In the genomic region with DNA sequence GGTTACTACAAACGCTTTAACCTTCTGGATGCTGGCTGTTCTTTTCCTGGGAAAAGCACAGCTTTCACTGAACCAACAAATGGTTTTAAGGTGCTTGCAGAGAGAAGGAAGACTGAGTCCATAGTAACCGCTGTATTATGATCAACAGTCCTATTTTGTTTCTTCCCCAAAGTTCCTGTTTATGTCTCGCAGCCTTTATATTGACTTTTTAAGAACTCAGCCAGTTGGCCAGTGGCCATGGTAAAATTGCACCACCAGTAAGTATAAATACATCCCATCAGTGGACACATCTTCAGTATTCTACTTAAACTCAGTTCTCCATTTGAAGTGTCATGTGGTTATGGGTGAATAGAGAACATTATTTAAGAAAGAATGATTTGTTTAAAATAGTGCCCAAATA, we compare ENCODE assay signal across 17 cellular contexts.
DNase-seq lines count a peak whose midpoint lies in the region; ATAC-seq, FAIRE-seq and TF ChIP-seq lines count a peak whose summit lies in the region.
"Had no signal": no experiment of that assay in that cellular context is flagged by ENCODE, and none has a peak within 500 bp of the region (broad histone marks: within the 10 kb centered on the region; RNA-seq: fewer than 3 reads in every experiment).

No MANE protein-coding gene starts in this region.

- FAIRE-seq in HepG2 (lab: Jason Lieb, UNC): no peak
- FAIRE-seq: GM12892, K562 had no signal

- H3K4me3 ChIP-seq in right lobe of liver (no peak overlapping the region), HepG2 (replicated peaks in 1 of 3; ENCODE audit: insufficient read depth in 1 of 3, low read depth in 2 of 3, low read length in 3 of 3) (no peak overlapping the region), fibroblast of villous mesenchyme (ENCODE audit: low read depth, low read length) (no peak overlapping the region), neural progenitor cell (no peak overlapping the region), upper lobe of right lung (peak overlapping the region; percentile 14)
- H3K4me3 ChIP-seq: K562 had no signal

- no peak overlapping the region for H3K4me2 ChIP-seq in HepG2 (ENCODE audit: low read depth, low read length)
- H3K4me2 ChIP-seq in neural progenitor cell: no peak overlapping the region

- TF ChIP-seq EP300 in HepG2 (IDR thresholded peaks at IDR 0.05; ENCODE audit: low read depth in 2 of 2, low read length in 2 of 2) (no peak), HepG2 (CRISPR knock-in tag; IDR thresholded peaks at IDR 0.05; ENCODE audit: borderline replicate concordance) (no peak)

- H3K4me1 ChIP-seq in right lobe of liver (no peaks in the 10 kb centered on the region), HepG2 (ENCODE audit: insufficient read depth, low read length) (no peaks in the 10 kb centered on the region), neural progenitor cell (peaks cover 9% of the 10 kb centered on the region), upper lobe of right lung (peaks cover 5% of the 10 kb centered on the region)

- H3K79me2 ChIP-seq in HepG2 (ENCODE audit: insufficient read depth, low read length) (no peaks in the 10 kb centered on the region), neural progenitor cell (ENCODE audit: low read depth) (no peaks in the 10 kb centered on the region)

- H3K9me3 ChIP-seq in right lobe of liver (no peaks in the 10 kb centered on the region), HepG2 (ENCODE audit: low read length) (no peaks in the 10 kb centered on the region), neural progenitor cell (ENCODE audit: low read depth) (no peaks in the 10 kb centered on the region), upper lobe of right lung (no peaks in the 10 kb centered on the region)

- no peaks in the 10 kb centered on the region for H3F3A ChIP-seq in neural progenitor cell (ENCODE audit: low read depth)

- intact Hi-C loops in right lobe of liver (cut with DNase I) (no loop called here), HepG2 (cut with micrococcal nuclease; ENCODE audit: unreplicated experiment) (no loop called here), upper lobe of right lung (cut with DNase I) (no loop called here)

- BruUV-seq in HepG2 (replicated peaks; lab: Mats Ljungman, UMichigan): no TSS peak

- H4K20me1 ChIP-seq in HepG2 (ENCODE audit: insufficient read depth, low read length) (no peaks in the 10 kb centered on the region), neural progenitor cell (ENCODE audit: low read depth) (no peaks in the 10 kb centered on the region)

- in situ Hi-C loops in HepG2 (cut with HindIII; ENCODE audit: extremely low pct_ligation_motif_present, low pct_unique_long_range_greater_than_20kb): no loop called here

- WGBS in right lobe of liver (ENCODE audit: insufficient coverage, low coverage, low lambda C conversion rate, missing lambda C conversion rate): 42% methylated on average over 3 of the region's 3 CpGs
- WGBS in HepG2 (ENCODE audit: low lambda C conversion rate): 50% methylated on average over 3 of the region's 3 CpGs

- H3K27ac ChIP-seq in right lobe of liver (no peak overlapping the region), HepG2 (ENCODE audit: extremely low read length, insufficient read depth, low read length) (no peak overlapping the region), neural progenitor cell (no peak overlapping the region), upper lobe of right lung (peak overlapping the region; percentile 73)

- no peak for TF ChIP-seq RAD21 in HepG2 (CRISPR knock-in tag; IDR thresholded peaks at IDR 0.05)

- H3K27ac Mint-ChIP-seq in neural progenitor cell: no peak overlapping the region
- H3K27ac Mint-ChIP-seq: memory B cell, type B pancreatic cell had no signal

- no peaks in the 10 kb centered on the region for H3K4me1 Mint-ChIP-seq in neural progenitor cell

- no peaks in the 10 kb centered on the region for H3K36me3 Mint-ChIP-seq in neural progenitor cell
- H3K36me3 Mint-ChIP-seq: type B pancreatic cell had no signal

- H3K27me3 ChIP-seq in right lobe of liver: no peaks in the 10 kb centered on the region
- H3K27me3 ChIP-seq in HepG2 (ENCODE audit: control insufficient read depth in 1 of 2, insufficient read depth in 2 of 2, low read length in 2 of 2): no peaks in the 10 kb centered on the region; a peak in 1 of 5 replicates
- no peaks in the 10 kb centered on the region for H3K27me3 ChIP-seq in neural progenitor cell
- no peaks in the 10 kb centered on the region for H3K27me3 ChIP-seq in upper lobe of right lung

- ATAC-seq in right lobe of liver (peak; percentile 49 to 69 (median 66)), HepG2 (no peak), upper lobe of right lung (peak; percentile 84), HG03097 (IDR thresholded peaks at IDR 0.05; ENCODE audit: low FRiP score, unreplicated experiment) (no peak)
- ATAC-seq: activated CD4-positive, CD25-positive, alpha-beta regulatory T cell treated with anti-CD3 and anti-CD28 coated beads, Interleukin-2, amount 50 U/mL, for 24 hours; K562 had no signal

- no peaks in the 10 kb centered on the region for H3K27me3 Mint-ChIP-seq in neural progenitor cell (ENCODE audit: insufficient read depth, low read depth)
- H3K27me3 Mint-ChIP-seq: memory B cell, type B pancreatic cell had no signal

- CTCF ChIA-PET in HepG2 (lab: Yijun Ruan, JAX; ENCODE audit: low intra/inter-chr PET ratio, low total read pairs): no interaction called here

- TF ChIP-seq POLR2A in right lobe of liver (IDR thresholded peaks at IDR 0.05): no peak
- TF ChIP-seq POLR2A in HepG2 (IDR thresholded peaks at IDR 0.05; ENCODE audit: insufficient read depth in 1 of 2, low read depth in 2 of 2, low read length in 2 of 2): no peak

- no peak overlapping the region for H3K9ac ChIP-seq in HepG2 (ENCODE audit: insufficient read depth, low read depth, low read length)
- H3K9ac ChIP-seq in neural progenitor cell: no peak overlapping the region

- no peak overlapping the region for H3K4me3 Mint-ChIP-seq in neural progenitor cell
- H3K4me3 Mint-ChIP-seq: memory B cell, type B pancreatic cell had no signal

- TF ChIP-seq CTCF in right lobe of liver (IDR thresholded peaks at IDR 0.05) (no peak), HepG2 (CRISPR knock-in tag; IDR thresholded peaks at IDR 0.05) (no peak), fibroblast of villous mesenchyme (IDR thresholded peaks at IDR 0.05; ENCODE audit: insufficient read depth, low read depth, low read length) (no peak), neural progenitor cell (IDR thresholded peaks at IDR 0.05) (no peak), upper lobe of right lung (IDR thresholded peaks at IDR 0.05) (no peak)

- H2AFZ ChIP-seq in HepG2 (ENCODE audit: low read length): no peak overlapping the region
- H2AFZ ChIP-seq in neural progenitor cell (replicated peaks): peak overlapping the region; percentile 39

- H3K9me3 Mint-ChIP-seq in neural progenitor cell: no peaks in the 10 kb centered on the region
- H3K9me3 Mint-ChIP-seq: memory B cell, type B pancreatic cell had no signal

- DNase-seq in right lobe of liver: peak in 1 of 3 donors; percentile 27
- no peak for DNase-seq in HepG2 (ENCODE audit: low spot score)
- peak; percentile 87 for DNase-seq in fibroblast of villous mesenchyme (ENCODE audit: low read depth)
- DNase-seq in neural progenitor cell (ENCODE audit: low spot score): no peak
- no peak for DNase-seq in upper lobe of right lung
- no peak for DNase-seq in dedifferentiated amniotic fluid mesenchymal stem cell (ENCODE audit: extremely low spot score)
- no peak for DNase-seq in activated CD4-positive, alpha-beta T cell treated with anti-CD3 and anti-CD28 coated beads, Interleukin-2, amount 50 U/mL, for 4 hours
- DNase-seq: ACHN, cerebellar nuclear complex, DMS79, NCI-H1930 had no signal

- POLR2A ChIA-PET in HepG2 (lab: Yijun Ruan, JAX): no interaction called here

- H3K36me3 ChIP-seq in right lobe of liver: no peaks in the 10 kb centered on the region
- no peaks in the 10 kb centered on the region for H3K36me3 ChIP-seq in HepG2 (replicated peaks in 1 of 2; ENCODE audit: control insufficient read depth in 1 of 2, insufficient read depth in 2 of 2, low read length in 2 of 2)
- no peaks in the 10 kb centered on the region for H3K36me3 ChIP-seq in neural progenitor cell
- no peaks in the 10 kb centered on the region for H3K36me3 ChIP-seq in upper lobe of right lung

TF ChIP-seq in HepG2, 621 proteins besides CTCF, POLR2A, EP300 and RAD21 (continues in another document):
- TF ChIP-seq ZNF780A (CRISPR knock-in tag; IDR thresholded peaks at IDR 0.05) (no peak), PHF5A (CRISPR knock-in tag; IDR thresholded peaks at IDR 0.05; ENCODE audit: low read depth, unreplicated experiment) (no peak), ZSCAN5A (CRISPR knock-in tag; IDR thresholded peaks at IDR 0.05; ENCODE audit: borderline replicate concordance) (no peak), ZKSCAN1 (IDR thresholded peaks at IDR 0.05; ENCODE audit: low read length) (no peak), NFE2L2 (IDR thresholded peaks at IDR 0.05; ENCODE audit: low read length) (no peak), HNRNPH1 (optimal IDR thresholded peaks at IDR 0.05; ENCODE audit: low read depth, low read length) (no peak), EED (CRISPR knock-in tag; IDR thresholded peaks at IDR 0.05) (no peak), MAFF (IDR thresholded peaks at IDR 0.05; ENCODE audit: low read depth, low read length) (no peak), KDM5B (CRISPR knock-in tag; IDR thresholded peaks at IDR 0.05; ENCODE audit: borderline replicate concordance) (no peak)

Comparison
In these comparisons a context has a peak if more than half of its experiments do, and no peak if none do; other contexts are left out.
1. ATAC-seq: peak in right lobe of liver (4 of 4) and upper lobe of right lung (single experiment); none in HepG2 (single experiment) and HG03097 (single experiment).